Comparison of ENCODE assay signal across 8 cellular contexts in the genomic region with DNA sequence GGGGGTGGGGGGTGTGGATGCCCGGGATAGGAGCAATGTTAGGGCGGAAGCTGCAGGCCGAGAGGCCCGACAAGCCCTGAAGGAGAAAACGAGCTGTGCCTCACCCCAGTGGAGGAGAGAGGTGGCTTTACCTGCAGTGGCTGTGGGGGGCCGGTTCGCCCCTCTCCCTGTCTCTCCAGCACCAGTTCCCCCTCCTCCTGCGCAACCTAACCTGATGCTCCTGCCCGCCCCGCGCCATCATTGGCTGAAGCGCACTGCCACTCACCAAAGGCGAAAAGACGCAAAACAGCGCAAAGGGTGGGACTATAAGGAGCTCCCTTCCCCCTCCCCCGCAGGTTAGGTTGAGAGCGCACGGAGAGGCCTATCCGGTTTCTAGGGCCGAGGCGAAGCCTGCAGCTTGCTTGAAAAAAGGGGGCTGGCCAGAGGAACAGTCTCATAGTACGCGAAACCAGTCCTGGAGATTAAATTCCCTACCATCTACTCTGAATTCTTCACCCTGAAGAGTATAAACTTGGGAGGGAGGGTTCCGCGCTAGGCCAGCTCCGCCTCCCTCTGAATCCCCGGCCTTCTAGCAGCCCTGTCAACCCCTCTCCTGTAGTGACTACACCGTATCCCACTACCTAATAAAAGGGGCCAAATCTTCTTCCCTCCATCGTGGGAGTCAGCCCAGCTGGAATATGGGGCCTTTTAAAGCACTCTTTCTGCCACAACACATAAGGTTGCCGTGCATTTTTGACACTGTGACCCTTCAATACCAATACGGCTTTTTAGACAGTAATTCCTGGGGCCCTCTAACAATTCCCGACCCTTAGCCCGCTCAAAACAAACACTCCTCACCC. TPM values are rescaled to one million over a fixed set of nuclear protein-coding genes. Genes with fewer than 3 reads are reported as not detected.
A peak's percentile ranks its signal among the peaks of the same experiment; 100 is the strongest.
DNase-seq lines count a peak whose midpoint lies in the region; ATAC-seq and TF ChIP-seq lines count a peak whose summit lies in the region.

No MANE protein-coding gene starts in this region.

- H4K20me1 ChIP-seq in KMS-11 (ENCODE audit: insufficient read depth) = no peaks in the 10 kb centered on the region

- BruUV-seq in Panc1 (replicated peaks; lab: Mats Ljungman, UMichigan) = no TSS peak

- intact Hi-C loops in Panc1 (cut with micrococcal nuclease; ENCODE audit: unreplicated experiment) = no loop called here
- intact Hi-C loops in esophagus muscularis mucosa (cut with DNase I) = loop anchor here (2.0 kb wide), 1 partner anchor 18 kb away; no protein-coding TSS in a partner anchor

- H3K4me3 ChIP-seq in KMS-11 (IDR thresholded peaks at IDR 0.05; ENCODE audit: insufficient read depth, low read depth, low read length) (no peak overlapping the region), Panc1 (ENCODE audit: low read depth in 2 of 2, low read length in 2 of 2) (peak overlapping the region; percentile 68 to 74), esophagus muscularis mucosa (peak overlapping the region; percentile 86 to 95 (median 88)), muscle layer of duodenum (ENCODE audit: low read depth in 1 of 2, low read length in 2 of 2) (peak overlapping the region; percentile 58 to 87)

- peak overlapping the region; percentile 62 for H3K27ac Mint-ChIP-seq in activated T-cell treated with anti-CD3 and anti-CD28 coated beads, Interleukin-2, amount 50 U/mL, for 72 hours

- H3K36me3 ChIP-seq in KMS-11 (ENCODE audit: insufficient read depth) (no peaks in the 10 kb centered on the region), Panc1 (ENCODE audit: control insufficient read depth, insufficient read depth, low read length) (peaks cover 4% of the 10 kb centered on the region), esophagus muscularis mucosa (no peaks in the 10 kb centered on the region), muscle layer of duodenum (ENCODE audit: control insufficient read depth in 1 of 2, insufficient read depth in 2 of 2, low read length in 2 of 2) (no peaks in the 10 kb centered on the region)

- peak; percentile 99 for ATAC-seq in GM21786 (IDR thresholded peaks at IDR 0.05; ENCODE audit: unreplicated experiment)
- ATAC-seq in Panc1 = peak; percentile 99
- ATAC-seq in activated T-cell treated with anti-CD3 and anti-CD28 coated beads, Interleukin-2, amount 50 U/mL, for 72 hours (replicated peaks in 1 of 2) = peak; percentile 99

- H3K27me3 ChIP-seq in KMS-11 (ENCODE audit: insufficient read depth, low read depth) (no peaks in the 10 kb centered on the region), Panc1 (ENCODE audit: control insufficient read depth, insufficient read depth, low read length) (no peaks in the 10 kb centered on the region), esophagus muscularis mucosa (no peaks in the 10 kb centered on the region), muscle layer of duodenum (ENCODE audit: low read depth, low read length) (no peaks in the 10 kb centered on the region)

- 6% methylated on average over 24 of the region's 33 CpGs for WGBS in esophagus muscularis mucosa

- POLR2A ChIA-PET in Panc1 (lab: Charles Lee) = interaction anchor here (0.6 kb wide), 1 partner anchor 40 kb away, joined by 3 read pairs; a partner anchor contains a TSS

- H3K27ac ChIP-seq in KMS-11 = no peak overlapping the region; the same call in 1 of the 2 replicates
- peak overlapping the region; percentile 89 for H3K27ac ChIP-seq in Panc1 (ENCODE audit: low read length)
- peak overlapping the region; percentile 84 to 90 (median 88) for H3K27ac ChIP-seq in esophagus muscularis mucosa (replicated peaks in 1 of 4)
- peak overlapping the region; percentile 95 for H3K27ac ChIP-seq in muscle layer of duodenum (ENCODE audit: low read length)

- peak; percentile 99 for DNase-seq in DMS79 treated with DMSO at 0.1 percent for 48 hours (lab: John Stamatoyannopoulos, UW)
- peak; percentile 73 for DNase-seq in Panc1 (ENCODE audit: low read depth, low spot score)
- peak; percentile 98 to 100 for DNase-seq in activated T-cell treated with anti-CD3 and anti-CD28 coated beads, Interleukin-2, amount 50 U/mL, for 72 hours
- peak; percentile 99 for DNase-seq in esophagus muscularis mucosa (ENCODE audit: extremely low spot score)
- peak; percentile 97 for DNase-seq in stimulated activated CD8-positive, alpha-beta memory T cell treated with anti-CD3 and anti-CD28 coated beads, Interleukin-7, amount 100 ng/mL, for 24 hours (ENCODE audit: low read depth)

- peaks cover 64% of the 10 kb centered on the region for H3K4me1 Mint-ChIP-seq in activated T-cell treated with anti-CD3 and anti-CD28 coated beads, Interleukin-2, amount 50 U/mL, for 72 hours (ENCODE audit: low read depth)

- peak overlapping the region; percentile 93 to 94 for H3K4me3 Mint-ChIP-seq in activated T-cell treated with anti-CD3 and anti-CD28 coated beads, Interleukin-2, amount 50 U/mL, for 72 hours

- H3K4me1 ChIP-seq in KMS-11 (ENCODE audit: low read depth, poor library complexity, severe bottlenecking) (no peaks in the 10 kb centered on the region), Panc1 (ENCODE audit: control insufficient read depth, insufficient read depth, low read length) (no peaks in the 10 kb centered on the region; the same call in 1 of the 2 replicates), esophagus muscularis mucosa (peaks cover 12 to 33% (median 27%) of the 10 kb centered on the region in 4 donors), muscle layer of duodenum (ENCODE audit: control insufficient read depth in 1 of 2, insufficient read depth in 2 of 2, low read length in 2 of 2) (peaks cover 7 to 17% of the 10 kb centered on the region in 2 donors)

- no peak for TF ChIP-seq EP300 in esophagus muscularis mucosa (IDR thresholded peaks at IDR 0.05)

- no peak for TF ChIP-seq POLR2A in esophagus muscularis mucosa (IDR thresholded peaks at IDR 0.05; ENCODE audit: low read depth)

- peak overlapping the region; percentile 15; the same call in 1 of the 2 replicates for H3K9ac ChIP-seq in KMS-11

- CTCF ChIA-PET in Panc1 (lab: Charles Lee) = interaction anchor here (0.6 to 0.8 kb wide), 2 partner anchors 18 to 255 kb away, joined by 3 to 4 read pairs; a partner anchor contains a TSS

- no peaks in the 10 kb centered on the region for H3K9me3 ChIP-seq in Panc1 (ENCODE audit: control insufficient read depth, insufficient read depth, low read depth, low read length)
- H3K9me3 ChIP-seq in esophagus muscularis mucosa = no peaks in the 10 kb centered on the region
- no peaks in the 10 kb centered on the region for H3K9me3 ChIP-seq in muscle layer of duodenum (ENCODE audit: control insufficient read depth in 1 of 2, low read length in 2 of 2)

- no peaks in the 10 kb centered on the region for H3K27me3 Mint-ChIP-seq in activated T-cell treated with anti-CD3 and anti-CD28 coated beads, Interleukin-2, amount 50 U/mL, for 72 hours (ENCODE audit: low read depth)

- in situ Hi-C loops in Panc1 (cut with HindIII; ENCODE audit: low pct_unique_long_range_greater_than_20kb, low sequenced_read_pairs) = no loop called here

- H2AFZ ChIP-seq in KMS-11 (ENCODE audit: low read depth) = no peak overlapping the region; the same call in 1 of the 2 replicates

- no peak for TF ChIP-seq CTCF in KMS-11 (conservative IDR thresholded peaks at IDR 0.05; ENCODE audit: low read depth, low read length)
- TF ChIP-seq CTCF in Panc1 (IDR thresholded peaks at IDR 0.05) = no peak
- no peak for TF ChIP-seq CTCF in esophagus muscularis mucosa (IDR thresholded peaks at IDR 0.05)

- peaks cover 32% of the 10 kb centered on the region for H3K79me2 ChIP-seq in KMS-11 (ENCODE audit: insufficient read depth, low read depth)

- H3K9me3 Mint-ChIP-seq in activated T-cell treated with anti-CD3 and anti-CD28 coated beads, Interleukin-2, amount 50 U/mL, for 72 hours = no peaks in the 10 kb centered on the region

- peaks cover 11 to 20% of the 10 kb centered on the region in 2 donors for H3K36me3 Mint-ChIP-seq in activated T-cell treated with anti-CD3 and anti-CD28 coated beads, Interleukin-2, amount 50 U/mL, for 72 hours (ENCODE audit: insufficient read depth in 2 of 2)

- peak overlapping the region; percentile 60; the same call in 1 of the 2 replicates for H3K4me2 ChIP-seq in KMS-11

RNA-seq across cellular contexts. Expression of a gene that starts 18.6 kb away (rescaled TPM):
- 64.7 TPM for total RNA-seq in Panc1 (2021; ENCODE audit: unreplicated experiment)
- polyA plus RNA-seq in Panc1 (2012; ENCODE audit: insufficient read length) = 48.1 TPM
- 100 to 1,000 TPM; 102 to 107 TPM for total RNA-seq in activated T-cell treated with anti-CD3 and anti-CD28 coated beads, Interleukin-2, amount 50 U/mL, for 72 hours
- total RNA-seq in esophagus muscularis mucosa = 10 to 100 TPM; 45.6 to 64.3 (median 55.0) TPM

RNA-seq across cellular contexts. Expression of a gene that starts 39.5 kb away (rescaled TPM):
- total RNA-seq in Panc1 (2021; ENCODE audit: unreplicated experiment) (17.0 TPM), esophagus muscularis mucosa (10 to 100 TPM; 26.2 to 41.0 (median 28.3) TPM)
- 13.0 TPM for polyA plus RNA-seq in Panc1 (2012; ENCODE audit: insufficient read length)
- total RNA-seq in activated T-cell treated with anti-CD3 and anti-CD28 coated beads, Interleukin-2, amount 50 U/mL, for 72 hours = 10 to 100 TPM; 44.5 to 45.4 TPM

RNA-seq across cellular contexts. Expression of a gene that starts 39.7 kb away (rescaled TPM):
- total RNA-seq in Panc1 (2021; ENCODE audit: unreplicated experiment) = 50.1 TPM
- polyA plus RNA-seq in Panc1 (2012; ENCODE audit: insufficient read length) = 43.4 TPM
- total RNA-seq in activated T-cell treated with anti-CD3 and anti-CD28 coated beads, Interleukin-2, amount 50 U/mL, for 72 hours = 10 to 100 TPM; 68.9 to 72.4 TPM
- 10 to 100 TPM; 42.6 to 81.2 (median 49.1) TPM for total RNA-seq in esophagus muscularis mucosa

RNA-seq across cellular contexts. Expression of a gene that starts 53.5 kb away (rescaled TPM):
- total RNA-seq in Panc1 (2021; ENCODE audit: unreplicated experiment) (84.5 TPM), esophagus muscularis mucosa (10 to 100 TPM; 52.7 to 74.3 (median 60.5) TPM)
- polyA plus RNA-seq in Panc1 (2012; ENCODE audit: insufficient read length) = 49.8 TPM
- 100 to 1,000 TPM; 141 to 155 TPM for total RNA-seq in activated T-cell treated with anti-CD3 and anti-CD28 coated beads, Interleukin-2, amount 50 U/mL, for 72 hours
